ENCODE assay signal across 1 cellular context in the genomic region with DNA sequence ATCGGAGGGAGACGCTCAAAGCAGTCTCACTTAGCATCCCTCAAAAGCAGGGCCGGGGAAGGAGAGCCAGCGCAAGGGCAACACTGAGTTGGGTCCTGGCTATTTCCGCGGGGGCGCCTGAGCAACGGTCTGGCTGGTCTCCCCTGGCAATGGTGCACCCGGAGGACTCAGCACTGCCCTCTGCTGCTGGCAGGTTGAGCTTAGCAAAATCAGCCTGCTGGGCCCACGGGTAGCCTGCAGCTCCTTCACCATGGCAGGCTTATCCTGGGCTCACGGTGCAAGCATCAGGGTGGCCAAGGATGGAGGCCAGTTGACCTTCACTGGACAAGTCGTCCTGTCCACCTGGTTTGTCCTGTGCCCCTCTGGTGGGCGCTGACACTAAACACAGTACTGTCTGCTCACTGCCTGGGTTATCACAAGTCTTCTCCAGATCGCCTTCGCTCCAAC.
TF ChIP-seq lines count a peak whose summit lies in the region.

No MANE protein-coding gene starts in this region.

TF ChIP-seq in GM23338, 12 proteins besides CTCF, POLR2A, EP300 and RAD21 (continued from another document):
- TF ChIP-seq, protein P1, sequence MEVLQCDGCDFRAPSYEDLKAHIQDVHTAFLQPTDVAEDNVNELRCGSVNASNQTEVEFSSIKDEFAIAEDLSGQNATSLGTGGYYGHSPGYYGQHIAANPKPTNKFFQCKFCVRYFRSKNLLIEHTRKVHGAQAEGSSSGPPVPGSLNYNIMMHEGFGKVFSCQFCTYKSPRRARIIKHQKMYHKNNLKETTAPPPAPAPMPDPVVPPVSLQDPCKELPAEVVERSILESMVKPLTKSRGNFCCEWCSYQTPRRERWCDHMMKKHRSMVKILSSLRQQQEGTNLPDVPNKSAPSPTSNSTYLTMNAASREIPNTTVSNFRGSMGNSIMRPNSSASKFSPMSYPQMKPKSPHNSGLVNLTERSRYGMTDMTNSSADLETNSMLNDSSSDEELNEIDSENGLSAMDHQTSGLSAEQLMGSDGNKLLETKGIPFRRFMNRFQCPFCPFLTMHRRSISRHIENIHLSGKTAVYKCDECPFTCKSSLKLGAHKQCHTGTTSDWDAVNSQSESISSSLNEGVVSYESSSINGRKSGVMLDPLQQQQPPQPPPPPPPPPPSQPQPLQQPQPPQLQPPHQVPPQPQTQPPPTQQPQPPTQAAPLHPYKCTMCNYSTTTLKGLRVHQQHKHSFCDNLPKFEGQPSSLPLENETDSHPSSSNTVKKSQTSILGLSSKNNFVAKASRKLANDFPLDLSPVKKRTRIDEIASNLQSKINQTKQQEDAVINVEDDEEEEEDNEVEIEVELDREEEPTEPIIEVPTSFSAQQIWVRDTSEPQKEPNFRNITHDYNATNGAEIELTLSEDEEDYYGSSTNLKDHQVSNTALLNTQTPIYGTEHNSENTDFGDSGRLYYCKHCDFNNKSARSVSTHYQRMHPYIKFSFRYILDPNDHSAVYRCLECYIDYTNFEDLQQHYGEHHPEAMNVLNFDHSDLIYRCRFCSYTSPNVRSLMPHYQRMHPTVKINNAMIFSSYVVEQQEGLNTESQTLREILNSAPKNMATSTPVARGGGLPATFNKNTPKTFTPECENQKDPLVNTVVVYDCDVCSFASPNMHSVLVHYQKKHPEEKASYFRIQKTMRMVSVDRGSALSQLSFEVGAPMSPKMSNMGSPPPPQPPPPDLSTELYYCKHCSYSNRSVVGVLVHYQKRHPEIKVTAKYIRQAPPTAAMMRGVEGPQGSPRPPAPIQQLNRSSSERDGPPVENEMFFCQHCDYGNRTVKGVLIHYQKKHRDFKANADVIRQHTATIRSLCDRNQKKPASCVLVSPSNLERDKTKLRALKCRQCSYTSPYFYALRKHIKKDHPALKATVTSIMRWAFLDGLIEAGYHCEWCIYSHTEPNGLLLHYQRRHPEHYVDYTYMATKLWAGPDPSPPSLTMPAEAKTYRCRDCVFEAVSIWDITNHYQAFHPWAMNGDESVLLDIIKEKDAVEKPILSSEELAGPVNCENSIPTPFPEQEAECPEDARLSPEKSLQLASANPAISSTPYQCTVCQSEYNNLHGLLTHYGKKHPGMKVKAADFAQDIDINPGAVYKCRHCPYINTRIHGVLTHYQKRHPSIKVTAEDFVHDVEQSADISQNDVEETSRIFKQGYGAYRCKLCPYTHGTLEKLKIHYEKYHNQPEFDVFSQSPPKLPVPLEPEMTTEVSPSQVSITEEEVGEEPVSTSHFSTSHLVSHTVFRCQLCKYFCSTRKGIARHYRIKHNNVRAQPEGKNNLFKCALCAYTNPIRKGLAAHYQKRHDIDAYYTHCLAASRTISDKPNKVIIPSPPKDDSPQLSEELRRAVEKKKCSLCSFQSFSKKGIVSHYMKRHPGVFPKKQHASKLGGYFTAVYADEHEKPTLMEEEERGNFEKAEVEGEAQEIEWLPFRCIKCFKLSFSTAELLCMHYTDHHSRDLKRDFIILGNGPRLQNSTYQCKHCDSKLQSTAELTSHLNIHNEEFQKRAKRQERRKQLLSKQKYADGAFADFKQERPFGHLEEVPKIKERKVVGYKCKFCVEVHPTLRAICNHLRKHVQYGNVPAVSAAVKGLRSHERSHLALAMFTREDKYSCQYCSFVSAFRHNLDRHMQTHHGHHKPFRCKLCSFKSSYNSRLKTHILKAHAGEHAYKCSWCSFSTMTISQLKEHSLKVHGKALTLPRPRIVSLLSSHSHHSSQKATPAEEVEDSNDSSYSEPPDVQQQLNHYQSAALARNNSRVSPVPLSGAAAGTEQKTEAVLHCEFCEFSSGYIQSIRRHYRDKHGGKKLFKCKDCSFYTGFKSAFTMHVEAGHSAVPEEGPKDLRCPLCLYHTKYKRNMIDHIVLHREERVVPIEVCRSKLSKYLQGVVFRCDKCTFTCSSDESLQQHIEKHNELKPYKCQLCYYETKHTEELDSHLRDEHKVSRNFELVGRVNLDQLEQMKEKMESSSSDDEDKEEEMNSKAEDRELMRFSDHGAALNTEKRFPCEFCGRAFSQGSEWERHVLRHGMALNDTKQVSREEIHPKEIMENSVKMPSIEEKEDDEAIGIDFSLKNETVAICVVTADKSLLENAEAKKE (CRISPR knock-in tag; IDR thresholded peaks at IDR 0.05): no peak
- TF ChIP-seq EZH2phosphoT487 (IDR thresholded peaks at IDR 0.05; ENCODE audit: unreplicated experiment) (no peak), NANOG (IDR thresholded peaks at IDR 0.05; ENCODE audit: borderline replicate concordance) (no peak), STAT1 (IDR thresholded peaks at IDR 0.05; ENCODE audit: unreplicated experiment) (no peak), ZNF331 (CRISPR knock-in tag; IDR thresholded peaks at IDR 0.05; ENCODE audit: low read depth) (no peak), JUNB (IDR thresholded peaks at IDR 0.05; ENCODE audit: unreplicated experiment) (no peak)
- TF ChIP-seq, protein P2, sequence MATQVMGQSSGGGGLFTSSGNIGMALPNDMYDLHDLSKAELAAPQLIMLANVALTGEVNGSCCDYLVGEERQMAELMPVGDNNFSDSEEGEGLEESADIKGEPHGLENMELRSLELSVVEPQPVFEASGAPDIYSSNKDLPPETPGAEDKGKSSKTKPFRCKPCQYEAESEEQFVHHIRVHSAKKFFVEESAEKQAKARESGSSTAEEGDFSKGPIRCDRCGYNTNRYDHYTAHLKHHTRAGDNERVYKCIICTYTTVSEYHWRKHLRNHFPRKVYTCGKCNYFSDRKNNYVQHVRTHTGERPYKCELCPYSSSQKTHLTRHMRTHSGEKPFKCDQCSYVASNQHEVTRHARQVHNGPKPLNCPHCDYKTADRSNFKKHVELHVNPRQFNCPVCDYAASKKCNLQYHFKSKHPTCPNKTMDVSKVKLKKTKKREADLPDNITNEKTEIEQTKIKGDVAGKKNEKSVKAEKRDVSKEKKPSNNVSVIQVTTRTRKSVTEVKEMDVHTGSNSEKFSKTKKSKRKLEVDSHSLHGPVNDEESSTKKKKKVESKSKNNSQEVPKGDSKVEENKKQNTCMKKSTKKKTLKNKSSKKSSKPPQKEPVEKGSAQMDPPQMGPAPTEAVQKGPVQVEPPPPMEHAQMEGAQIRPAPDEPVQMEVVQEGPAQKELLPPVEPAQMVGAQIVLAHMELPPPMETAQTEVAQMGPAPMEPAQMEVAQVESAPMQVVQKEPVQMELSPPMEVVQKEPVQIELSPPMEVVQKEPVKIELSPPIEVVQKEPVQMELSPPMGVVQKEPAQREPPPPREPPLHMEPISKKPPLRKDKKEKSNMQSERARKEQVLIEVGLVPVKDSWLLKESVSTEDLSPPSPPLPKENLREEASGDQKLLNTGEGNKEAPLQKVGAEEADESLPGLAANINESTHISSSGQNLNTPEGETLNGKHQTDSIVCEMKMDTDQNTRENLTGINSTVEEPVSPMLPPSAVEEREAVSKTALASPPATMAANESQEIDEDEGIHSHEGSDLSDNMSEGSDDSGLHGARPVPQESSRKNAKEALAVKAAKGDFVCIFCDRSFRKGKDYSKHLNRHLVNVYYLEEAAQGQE (IDR thresholded peaks at IDR 0.05; ENCODE audit: unreplicated experiment): no peak
